Comparison of ENCODE assay signal across 8 cellular contexts in genomic region chr6:41638002-41638800, GRCh38. TPM values are rescaled to one million over a fixed set of nuclear protein-coding genes. Genes with fewer than 3 reads are reported as not detected.
DNase-seq lines count a peak whose midpoint lies in the region; ATAC-seq, FAIRE-seq and TF ChIP-seq lines count a peak whose summit lies in the region.

MDFI (plus strand) TSS chr6:41638468; CDS start chr6:41638750, 282 bp downstream.

- no peak for DNase-seq in Jurkat, Clone E6-1 (ENCODE audit: low read depth, low spot score)
- no peak for DNase-seq in ascending aorta (ENCODE audit: low spot score in 2 of 2)
- DNase-seq in immature natural killer cell = no peak
- no peak for DNase-seq in small intestine

- H3K4me1 ChIP-seq in ascending aorta = peaks cover 14 to 16% of the 10 kb centered on the region in 2 donors
- no peaks in the 10 kb centered on the region for H3K4me1 ChIP-seq in small intestine (ENCODE audit: control insufficient read depth in 2 of 2, insufficient read depth in 1 of 2, low read depth in 1 of 2, low read length in 1 of 2)

- H3K27me3 Mint-ChIP-seq in immature natural killer cell (ENCODE audit: low read depth in 3 of 3) = peaks cover 11 to 19% (median 18%) of the 10 kb centered on the region in 3 donors

- peaks cover 19% of the 10 kb centered on the region for H3K27me3 ChIP-seq in ascending aorta
- peaks cover 3 to 6% of the 10 kb centered on the region in 2 donors for H3K27me3 ChIP-seq in small intestine (ENCODE audit: control insufficient read depth in 2 of 2, insufficient read depth in 2 of 2, low read length in 2 of 2)

- TF ChIP-seq CTCF in ascending aorta (IDR thresholded peaks at IDR 0.05) = no peak

- H3K9me3 Mint-ChIP-seq in immature natural killer cell = peaks cover 0 to 4% (median 0%) of the 10 kb centered on the region in 6 donors

- intact Hi-C loops in ascending aorta (cut with DNase I) = no loop called here

- peak within 1 kb of the TSS; percentile 63 to 73 (median 66) for H3K4me3 Mint-ChIP-seq in immature natural killer cell

- ATAC-seq in GM18873 (IDR thresholded peaks at IDR 0.05; ENCODE audit: low FRiP score, unreplicated experiment) (no peak), HG03108 (IDR thresholded peaks at IDR 0.05; ENCODE audit: unreplicated experiment) (no peak), HG02870 (IDR thresholded peaks at IDR 0.05; ENCODE audit: unreplicated experiment) (no peak), HG02798 (IDR thresholded peaks at IDR 0.05; ENCODE audit: poor library complexity, unreplicated experiment) (no peak)

- peaks cover 15 to 24% of the 10 kb centered on the region in 2 donors for H3K4me1 Mint-ChIP-seq in immature natural killer cell

- FAIRE-seq in small intestine (lab: Jason Lieb, UNC) = no peak

- H3K9me3 ChIP-seq in ascending aorta (no peaks in the 10 kb centered on the region), small intestine (ENCODE audit: control insufficient read depth, low read depth) (no peaks in the 10 kb centered on the region)

- H3K27ac Mint-ChIP-seq in immature natural killer cell = no peak within 1 kb of the TSS

- WGBS in small intestine, 3 donors = 2 to 4% (median 3%) methylated on average over 43 to 75 of the region's 75 CpGs

- peak within 1 kb of the TSS; percentile 52 for H3K4me3 ChIP-seq in Jurkat, Clone E6-1 (ENCODE audit: low read length)
- H3K4me3 ChIP-seq in ascending aorta (peak within 1 kb of the TSS; percentile 51 to 65), small intestine (ENCODE audit: low read depth in 1 of 2, low read length in 2 of 2) (peak within 1 kb of the TSS; percentile 10 to 28)

- H3K27ac ChIP-seq in ascending aorta (no peak within 1 kb of the TSS), small intestine (ENCODE audit: low read depth in 1 of 2, low read length in 1 of 2) (peak within 1 kb of the TSS in 1 of 2 donors; percentile 12)

- H3K36me3 Mint-ChIP-seq in immature natural killer cell = no peaks in the 10 kb centered on the region

- H3K36me3 ChIP-seq in ascending aorta = no peaks in the 10 kb centered on the region
- no peaks in the 10 kb centered on the region for H3K36me3 ChIP-seq in small intestine (ENCODE audit: control insufficient read depth in 2 of 2, insufficient read depth in 2 of 2, low read length in 2 of 2)

RNA-seq across cellular contexts. Expression of gene MDFI, which starts in this region (rescaled TPM):
- 28.4 TPM for polyA plus RNA-seq in Jurkat, Clone E6-1 (2012; ENCODE audit: insufficient read depth, insufficient read length)
- total RNA-seq in ascending aorta = 94.7 TPM
- polyA plus RNA-seq in immature natural killer cell = not detected
- 1 to 10 TPM in 1 of 3 donors, under 1 TPM in 2; 0.81 to 7.1 (median 0.89) TPM for polyA plus RNA-seq in small intestine
